Comparison of ENCODE assay signal across 1 cellular context in the genomic region with DNA sequence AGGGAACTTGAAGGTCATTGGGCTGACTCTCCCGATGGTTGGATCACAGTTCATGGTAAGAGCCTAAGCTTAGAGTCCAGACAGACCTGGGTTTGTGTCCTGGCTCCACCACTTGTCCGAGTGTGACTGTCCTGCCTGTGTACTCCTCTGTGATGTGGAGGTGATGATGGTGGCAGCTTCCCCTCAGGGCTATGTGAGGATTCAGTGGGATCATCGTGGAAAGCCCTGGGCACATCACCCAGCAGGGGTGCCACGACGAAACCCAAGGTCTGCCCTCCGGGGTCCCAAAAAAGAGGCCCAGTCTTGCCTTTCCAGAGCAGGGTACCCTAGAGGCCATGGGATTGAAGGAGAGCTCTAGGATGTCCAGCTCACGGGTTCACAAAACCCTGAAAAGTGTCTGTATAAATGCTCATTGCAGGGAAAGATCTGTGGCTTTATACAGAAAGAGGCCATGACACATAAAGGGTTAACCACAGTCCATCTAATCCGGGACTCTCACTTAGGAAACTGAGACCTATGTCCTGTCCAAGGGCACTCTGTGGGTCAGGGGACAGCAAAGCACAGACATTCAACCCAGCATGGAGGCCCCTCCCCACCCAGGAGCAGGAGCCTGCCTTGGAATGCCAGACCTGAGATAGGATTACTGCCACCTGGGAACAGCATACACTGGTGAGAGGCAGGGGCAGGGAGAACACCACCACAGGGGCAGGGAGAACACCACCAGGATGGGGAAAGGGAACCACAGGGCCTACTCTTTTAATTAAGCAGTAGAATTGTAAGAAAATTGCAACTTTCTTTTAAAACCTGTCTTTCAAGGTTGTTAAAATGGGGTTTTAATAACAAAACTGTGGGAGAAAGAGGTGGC.
TF ChIP-seq lines count a peak whose summit lies in the region.

No MANE protein-coding gene starts in this region.

TF ChIP-seq in K562, 482 proteins besides CTCF, POLR2A, EP300 and RAD21:
- TF ChIP-seq MYNN (IDR thresholded peaks at IDR 0.05) (no peak), MYNN (CRISPR knock-in tag; IDR thresholded peaks at IDR 0.05) (0 out of 2 replicates have a peak, but pooled peaks have one; percentile 17), ZNF639 (CRISPR knock-in tag; conservative IDR thresholded peaks at IDR 0.05 in 1 of 2, IDR thresholded peaks at IDR 0.05 in 1 of 2) (peak in 1 of 2 experiments; percentile 63; a peak in 1 of 4 replicates), ZBTB5 (IDR thresholded peaks at IDR 0.05) (no peak), ZNF830 (CRISPR knock-in tag; IDR thresholded peaks at IDR 0.05) (no peak), ZNF184 (CRISPR knock-in tag; IDR thresholded peaks at IDR 0.05) (peak; percentile 6; the same call in 1 of the 2 replicates), STAT6 (CRISPR knock-in tag; IDR thresholded peaks at IDR 0.05) (peak; percentile 53; the same call in 1 of the 2 replicates), USF2 (CRISPR knock-in tag; IDR thresholded peaks at IDR 0.05) (peak; percentile 19; the same call in 1 of the 2 replicates), HMGXB4 (CRISPR knock-in tag; IDR thresholded peaks at IDR 0.05) (peak; percentile 31; the same call in 1 of the 2 replicates)
- TF ChIP-seq, protein P1, sequence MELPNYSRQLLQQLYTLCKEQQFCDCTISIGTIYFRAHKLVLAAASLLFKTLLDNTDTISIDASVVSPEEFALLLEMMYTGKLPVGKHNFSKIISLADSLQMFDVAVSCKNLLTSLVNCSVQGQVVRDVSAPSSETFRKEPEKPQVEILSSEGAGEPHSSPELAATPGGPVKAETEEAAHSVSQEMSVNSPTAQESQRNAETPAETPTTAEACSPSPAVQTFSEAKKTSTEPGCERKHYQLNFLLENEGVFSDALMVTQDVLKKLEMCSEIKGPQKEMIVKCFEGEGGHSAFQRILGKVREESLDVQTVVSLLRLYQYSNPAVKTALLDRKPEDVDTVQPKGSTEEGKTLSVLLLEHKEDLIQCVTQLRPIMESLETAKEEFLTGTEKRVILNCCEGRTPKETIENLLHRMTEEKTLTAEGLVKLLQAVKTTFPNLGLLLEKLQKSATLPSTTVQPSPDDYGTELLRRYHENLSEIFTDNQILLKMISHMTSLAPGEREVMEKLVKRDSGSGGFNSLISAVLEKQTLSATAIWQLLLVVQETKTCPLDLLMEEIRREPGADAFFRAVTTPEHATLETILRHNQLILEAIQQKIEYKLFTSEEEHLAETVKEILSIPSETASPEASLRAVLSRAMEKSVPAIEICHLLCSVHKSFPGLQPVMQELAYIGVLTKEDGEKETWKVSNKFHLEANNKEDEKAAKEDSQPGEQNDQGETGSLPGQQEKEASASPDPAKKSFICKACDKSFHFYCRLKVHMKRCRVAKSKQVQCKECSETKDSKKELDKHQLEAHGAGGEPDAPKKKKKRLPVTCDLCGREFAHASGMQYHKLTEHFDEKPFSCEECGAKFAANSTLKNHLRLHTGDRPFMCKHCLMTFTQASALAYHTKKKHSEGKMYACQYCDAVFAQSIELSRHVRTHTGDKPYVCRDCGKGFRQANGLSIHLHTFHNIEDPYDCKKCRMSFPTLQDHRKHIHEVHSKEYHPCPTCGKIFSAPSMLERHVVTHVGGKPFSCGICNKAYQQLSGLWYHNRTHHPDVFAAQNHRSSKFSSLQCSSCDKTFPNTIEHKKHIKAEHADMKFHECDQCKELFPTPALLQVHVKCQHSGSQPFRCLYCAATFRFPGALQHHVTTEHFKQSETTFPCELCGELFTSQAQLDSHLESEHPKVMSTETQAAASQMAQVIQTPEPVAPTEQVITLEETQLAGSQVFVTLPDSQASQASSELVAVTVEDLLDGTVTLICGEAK (IDR thresholded peaks at IDR 0.05) = no peak
- TF ChIP-seq, protein P1 (CRISPR knock-in tag; IDR thresholded peaks at IDR 0.05) = peak; percentile 17
- TF ChIP-seq, protein P2, sequence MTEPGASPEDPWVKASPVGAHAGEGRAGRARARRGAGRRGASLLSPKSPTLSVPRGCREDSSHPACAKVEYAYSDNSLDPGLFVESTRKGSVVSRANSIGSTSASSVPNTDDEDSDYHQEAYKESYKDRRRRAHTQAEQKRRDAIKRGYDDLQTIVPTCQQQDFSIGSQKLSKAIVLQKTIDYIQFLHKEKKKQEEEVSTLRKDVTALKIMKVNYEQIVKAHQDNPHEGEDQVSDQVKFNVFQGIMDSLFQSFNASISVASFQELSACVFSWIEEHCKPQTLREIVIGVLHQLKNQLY (CRISPR knock-in tag; conservative IDR thresholded peaks at IDR 0.05) = no peak
